Comparison of ENCODE assay signal across 29 cellular contexts in the genomic region with DNA sequence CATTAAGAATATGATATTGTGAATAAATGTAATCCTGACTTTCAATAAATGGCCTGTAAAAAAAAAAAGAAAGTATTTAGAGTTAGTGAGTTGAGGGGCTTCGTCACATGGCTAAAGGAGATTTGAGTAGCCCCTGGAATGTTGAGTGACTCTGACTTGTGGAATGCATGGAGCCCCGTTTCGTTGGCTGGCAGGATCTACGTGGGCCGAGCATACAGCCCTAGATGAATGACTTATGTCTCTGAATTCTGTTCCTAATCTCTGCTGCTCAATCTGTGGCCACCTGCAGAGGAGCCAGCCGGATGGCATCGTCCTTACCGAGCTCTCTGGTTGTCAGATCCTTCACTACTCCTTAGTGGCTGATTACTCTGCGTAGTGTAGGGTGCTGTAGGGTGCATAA.
A peak's percentile ranks its signal among the peaks of the same experiment; 100 is the strongest.
DNase-seq lines count a peak whose midpoint lies in the region; ATAC-seq and TF ChIP-seq lines count a peak whose summit lies in the region.
"Had no signal": no experiment of that assay in that cellular context is flagged by ENCODE, and none has a peak within 500 bp of the region (broad histone marks: within the 10 kb centered on the region; RNA-seq: fewer than 3 reads in every experiment).

No MANE protein-coding gene starts in this region.

- in situ Hi-C loops in HAP-1 (cut with MboI; ENCODE audit: low sequenced_read_pairs), result no loop called here

- H3K27me3 ChIP-seq in effector memory CD4-positive, alpha-beta T cell (replicated peaks; ENCODE audit: control insufficient read depth, insufficient read depth, low read length, poor library complexity, severe bottlenecking), result no peaks in the 10 kb centered on the region
- H3K27me3 ChIP-seq in HAP-1 (ENCODE audit: low read depth), result no peaks in the 10 kb centered on the region
- H3K27me3 ChIP-seq: adrenal gland, colonic mucosa, heart right ventricle, SJCRH30, upper lobe of right lung had no signal

- TF ChIP-seq CTCF in HFFc6 (IDR thresholded peaks at IDR 0.05), result no peak

- H3K4me3 ChIP-seq in effector memory CD4-positive, alpha-beta T cell (ENCODE audit: insufficient read depth, low read depth, low read length, poor library complexity, severe bottlenecking), result no peak overlapping the region
- H3K4me3 ChIP-seq in HAP-1, result no peak overlapping the region
- H3K4me3 ChIP-seq: adrenal gland, colonic mucosa, heart right ventricle, SJCRH30, upper lobe of right lung had no signal

- peaks cover 8% of the 10 kb centered on the region for H3K4me1 Mint-ChIP-seq in HFFc6 (ENCODE audit: low read depth)
- H3K4me1 Mint-ChIP-seq: neural crest cell had no signal

- peaks cover 19% of the 10 kb centered on the region; the same call in 1 of the 2 replicates for H3K9me3 Mint-ChIP-seq in HFFc6
- H3K9me3 Mint-ChIP-seq: neural crest cell; stimulated activated memory B cell treated with anti-CD40 and anti-IgM and Interleukin-4, amounts not matched to agents 10 μg/mL and 1 μg/mL and 100 μg/mL, for 72 hours had no signal

- no peaks in the 10 kb centered on the region for H3K4me1 ChIP-seq in effector memory CD4-positive, alpha-beta T cell (ENCODE audit: control insufficient read depth, insufficient read depth, low read length, poor library complexity, severe bottlenecking)
- H3K4me1 ChIP-seq in HAP-1, result no peaks in the 10 kb centered on the region
- H3K4me1 ChIP-seq: adrenal gland, colonic mucosa, SJCRH30, upper lobe of right lung had no signal

- peaks cover 4% of the 10 kb centered on the region for H3K27me3 Mint-ChIP-seq in HFFc6 (ENCODE audit: insufficient read depth)
- H3K27me3 Mint-ChIP-seq: B cell; stimulated activated memory B cell treated with anti-CD40 and anti-IgM and Interleukin-4, amounts not matched to agents 10 μg/mL and 1 μg/mL and 100 μg/mL, for 72 hours had no signal

- no peak for ATAC-seq in HG02588 (IDR thresholded peaks at IDR 0.05; ENCODE audit: unreplicated experiment)
- ATAC-seq: activated T-cell treated with anti-CD3 and anti-CD28 coated beads, Interleukin-2, amount 50 U/mL, for 72 hours; heart right ventricle; left cardiac atrium; sciatic nerve; stimulated activated memory B cell treated with anti-CD40 and anti-IgM and Interleukin-4, amounts not matched to agents 10 μg/mL and 1 μg/mL and 100 μg/mL, for 72 hours; upper lobe of right lung had no signal

- no peaks in the 10 kb centered on the region for H3K9me3 ChIP-seq in effector memory CD4-positive, alpha-beta T cell (ENCODE audit: control insufficient read depth, low read length)
- H3K9me3 ChIP-seq in HAP-1, result no peaks in the 10 kb centered on the region
- H3K9me3 ChIP-seq: adrenal gland, colonic mucosa, heart right ventricle, SJCRH30, upper lobe of right lung had no signal

- H3K4me3 Mint-ChIP-seq in HFFc6, result no peak overlapping the region
- H3K4me3 Mint-ChIP-seq: activated T-cell treated with anti-CD3 and anti-CD28 coated beads, Interleukin-2, amount 50 U/mL, for 72 hours; B cell; neural crest cell; stimulated activated memory B cell treated with anti-CD40 and anti-IgM and Interleukin-4, amounts not matched to agents 10 μg/mL and 1 μg/mL and 100 μg/mL, for 72 hours had no signal

- H3K36me3 Mint-ChIP-seq in HFFc6 (ENCODE audit: low read depth), result peaks cover 12% of the 10 kb centered on the region

- DNase-seq in 8988T (peak; percentile 40), HCEC 1CT (peak; percentile 1), astrocyte of the hippocampus (ENCODE audit: low read depth, low spot score) (peak; percentile 70), myocyte (ENCODE audit: low read depth) (peak; percentile 10), HFFc6 (no peak), HAP-1 (ENCODE audit: low spot score in 2 of 2) (no peak)
- no peak for DNase-seq in effector memory CD4-positive, alpha-beta T cell
- DNase-seq: activated CD4-positive, CD25-positive, alpha-beta regulatory T cell; activated naive CD4-positive, alpha-beta T cell treated with Interleukin-2 at 50 U/mL for 16 hours; activated T-cell treated with anti-CD3 and anti-CD28 coated beads, Interleukin-2, amount 50 U/mL, for 72 hours; adrenal gland; colonic mucosa; DMS79; foreskin fibroblast; heart right ventricle; left cardiac atrium; NCI-H1417; NCI-H2029 treated with DMSO at 0.1 percent for 48 hours; NCI-H526 treated with DMSO at 0.1 percent for 48 hours; posterior cingulate gyrus; SJCRH30; stimulated activated CD4-positive, alpha-beta T cell treated with anti-CD3 and anti-CD28 coated beads, Interleukin-4, amount 100 ng/mL, for 4 hours; T-helper 1 cell; upper lobe of right lung had no signal

- no peak overlapping the region for H3K27ac Mint-ChIP-seq in HFFc6
- H3K27ac Mint-ChIP-seq: activated T-cell treated with anti-CD3 and anti-CD28 coated beads, Interleukin-2, amount 50 U/mL, for 72 hours; B cell; stimulated activated memory B cell treated with anti-CD40 and anti-IgM and Interleukin-4, amounts not matched to agents 10 μg/mL and 1 μg/mL and 100 μg/mL, for 72 hours had no signal

- no peak overlapping the region for H3K27ac ChIP-seq in effector memory CD4-positive, alpha-beta T cell (ENCODE audit: insufficient read depth, low read length, poor library complexity, severe bottlenecking)
- H3K27ac ChIP-seq: adrenal gland, colonic mucosa, heart right ventricle, SJCRH30, upper lobe of right lung had no signal

- no peaks in the 10 kb centered on the region for H3K36me3 ChIP-seq in effector memory CD4-positive, alpha-beta T cell (ENCODE audit: control insufficient read depth, insufficient read depth, low read length)
- H3K36me3 ChIP-seq in HAP-1 (replicated peaks), result no peaks in the 10 kb centered on the region
- H3K36me3 ChIP-seq: colonic mucosa, heart right ventricle, SJCRH30, upper lobe of right lung had no signal

Comparison
In these comparisons a context has a peak if more than half of its experiments do, and no peak if none do; other contexts are left out.
1. DNase-seq: peak in 8988T (single experiment), HCEC 1CT (single experiment), astrocyte of the hippocampus (single experiment) and myocyte (single experiment); none in effector memory CD4-positive, alpha-beta T cell (0 of 3), HFFc6 (single experiment) and HAP-1 (0 of 2).